ENCODE assay signal across 1 cellular context in the genomic region with DNA sequence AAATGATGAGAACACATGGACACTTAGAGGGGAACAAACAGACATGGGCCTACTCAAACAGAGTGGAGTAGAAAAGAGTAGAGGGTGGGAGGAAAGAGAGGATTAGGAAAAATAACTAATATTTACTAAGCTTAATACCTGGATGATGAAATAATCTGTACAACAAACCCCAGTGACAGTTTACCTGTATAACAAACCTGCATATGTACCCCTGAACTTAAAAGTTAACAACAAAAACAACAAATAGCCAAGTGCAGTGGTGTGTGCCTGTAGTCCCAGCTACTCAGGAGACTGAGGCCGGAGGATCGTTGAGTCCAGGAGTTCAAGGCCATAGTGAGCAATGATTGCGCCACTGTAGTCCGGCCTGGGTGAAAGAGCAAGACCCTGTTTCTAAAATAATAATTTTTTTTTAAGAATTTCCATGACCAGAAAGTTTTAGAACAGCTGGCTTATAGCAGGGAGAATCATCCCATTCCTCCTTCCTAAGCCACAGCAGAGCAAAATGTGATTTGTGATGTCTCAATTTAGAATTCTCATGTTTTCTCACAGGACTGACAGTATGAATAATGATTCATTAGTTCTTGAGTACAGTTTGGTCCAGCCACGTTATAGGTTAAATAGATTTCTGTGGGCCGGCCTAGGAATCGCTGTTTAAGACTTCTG.
TF ChIP-seq lines count a peak whose summit lies in the region.

No MANE protein-coding gene starts in this region.

TF ChIP-seq in HepG2, 621 proteins besides CTCF, POLR2A, EP300 and RAD21 (continued from another document and continues in another):
- TF ChIP-seq, protein P1, sequence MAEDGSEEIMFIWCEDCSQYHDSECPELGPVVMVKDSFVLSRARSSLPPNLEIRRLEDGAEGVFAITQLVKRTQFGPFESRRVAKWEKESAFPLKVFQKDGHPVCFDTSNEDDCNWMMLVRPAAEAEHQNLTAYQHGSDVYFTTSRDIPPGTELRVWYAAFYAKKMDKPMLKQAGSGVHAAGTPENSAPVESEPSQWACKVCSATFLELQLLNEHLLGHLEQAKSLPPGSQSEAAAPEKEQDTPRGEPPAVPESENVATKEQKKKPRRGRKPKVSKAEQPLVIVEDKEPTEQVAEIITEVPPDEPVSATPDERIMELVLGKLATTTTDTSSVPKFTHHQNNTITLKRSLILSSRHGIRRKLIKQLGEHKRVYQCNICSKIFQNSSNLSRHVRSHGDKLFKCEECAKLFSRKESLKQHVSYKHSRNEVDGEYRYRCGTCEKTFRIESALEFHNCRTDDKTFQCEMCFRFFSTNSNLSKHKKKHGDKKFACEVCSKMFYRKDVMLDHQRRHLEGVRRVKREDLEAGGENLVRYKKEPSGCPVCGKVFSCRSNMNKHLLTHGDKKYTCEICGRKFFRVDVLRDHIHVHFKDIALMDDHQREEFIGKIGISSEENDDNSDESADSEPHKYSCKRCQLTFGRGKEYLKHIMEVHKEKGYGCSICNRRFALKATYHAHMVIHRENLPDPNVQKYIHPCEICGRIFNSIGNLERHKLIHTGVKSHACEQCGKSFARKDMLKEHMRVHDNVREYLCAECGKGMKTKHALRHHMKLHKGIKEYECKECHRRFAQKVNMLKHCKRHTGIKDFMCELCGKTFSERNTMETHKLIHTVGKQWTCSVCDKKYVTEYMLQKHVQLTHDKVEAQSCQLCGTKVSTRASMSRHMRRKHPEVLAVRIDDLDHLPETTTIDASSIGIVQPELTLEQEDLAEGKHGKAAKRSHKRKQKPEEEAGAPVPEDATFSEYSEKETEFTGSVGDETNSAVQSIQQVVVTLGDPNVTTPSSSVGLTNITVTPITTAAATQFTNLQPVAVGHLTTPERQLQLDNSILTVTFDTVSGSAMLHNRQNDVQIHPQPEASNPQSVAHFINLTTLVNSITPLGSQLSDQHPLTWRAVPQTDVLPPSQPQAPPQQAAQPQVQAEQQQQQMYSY (CRISPR knock-in tag; IDR thresholded peaks at IDR 0.05), result no peak
- TF ChIP-seq, protein P2, sequence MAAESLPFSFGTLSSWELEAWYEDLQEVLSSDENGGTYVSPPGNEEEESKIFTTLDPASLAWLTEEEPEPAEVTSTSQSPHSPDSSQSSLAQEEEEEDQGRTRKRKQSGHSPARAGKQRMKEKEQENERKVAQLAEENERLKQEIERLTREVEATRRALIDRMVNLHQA (CRISPR knock-in tag; IDR thresholded peaks at IDR 0.05), result no peak
- TF ChIP-seq PCBP2 (optimal IDR thresholded peaks at IDR 0.05; ENCODE audit: low read depth, low read length, poor library complexity, severe bottlenecking) (no peak), ZNF33B (CRISPR knock-in tag; IDR thresholded peaks at IDR 0.05) (no peak), ZNF775 (CRISPR knock-in tag; IDR thresholded peaks at IDR 0.05; ENCODE audit: borderline replicate concordance) (no peak), ZNF547 (CRISPR knock-in tag; IDR thresholded peaks at IDR 0.05) (no peak), ZSCAN31 (CRISPR knock-in tag; IDR thresholded peaks at IDR 0.05; ENCODE audit: low read depth) (no peak; the same call in 1 of the 2 replicates), ZNF260 (CRISPR knock-in tag; IDR thresholded peaks at IDR 0.05; ENCODE audit: borderline replicate concordance, low read depth) (no peak), ZBTB7A (CRISPR knock-in tag; IDR thresholded peaks at IDR 0.05) (peak; percentile 35; the same call in 1 of the 2 replicates), RXRB (CRISPR knock-in tag; IDR thresholded peaks at IDR 0.05; ENCODE audit: borderline replicate concordance) (peak; percentile 90), ZNF333 (CRISPR knock-in tag; IDR thresholded peaks at IDR 0.05; ENCODE audit: borderline replicate concordance) (no peak), ZNF660 (CRISPR knock-in tag; IDR thresholded peaks at IDR 0.05; ENCODE audit: borderline replicate concordance, low read depth) (no peak), ZMYM2 (CRISPR knock-in tag; IDR thresholded peaks at IDR 0.05) (peak; percentile 65), ATAD3A (CRISPR knock-in tag; IDR thresholded peaks at IDR 0.05) (no peak), SSRP1 (CRISPR knock-in tag; IDR thresholded peaks at IDR 0.05) (no peak), TSC22D2 (CRISPR knock-in tag; IDR thresholded peaks at IDR 0.05; ENCODE audit: borderline replicate concordance) (no peak), GATAD1 (CRISPR knock-in tag; IDR thresholded peaks at IDR 0.05) (peak; percentile 34; the same call in 1 of the 2 replicates), ZNF343 (CRISPR knock-in tag; IDR thresholded peaks at IDR 0.05) (no peak), SRY (CRISPR knock-in tag; IDR thresholded peaks at IDR 0.05) (no peak), FOXC1 (CRISPR knock-in tag; IDR thresholded peaks at IDR 0.05; ENCODE audit: borderline replicate concordance) (no peak), HNRNPK (IDR thresholded peaks at IDR 0.05; ENCODE audit: low read depth, low read length, poor library complexity, severe bottlenecking) (no peak), MZF1 (CRISPR knock-in tag; IDR thresholded peaks at IDR 0.05; ENCODE audit: borderline replicate concordance) (no peak), NAIF1 (CRISPR knock-in tag; IDR thresholded peaks at IDR 0.05; ENCODE audit: borderline replicate concordance) (no peak; the same call in 1 of the 2 replicates), ZNF253 (CRISPR knock-in tag; IDR thresholded peaks at IDR 0.05; ENCODE audit: borderline replicate concordance) (no peak), SIX1 (CRISPR knock-in tag; IDR thresholded peaks at IDR 0.05; ENCODE audit: borderline replicate concordance) (no peak; the same call in 1 of the 2 replicates), TBX2 (CRISPR knock-in tag; IDR thresholded peaks at IDR 0.05; ENCODE audit: borderline replicate concordance) (no peak), TCF12 (IDR thresholded peaks at IDR 0.05) (no peak), TCF12 (CRISPR knock-in tag; IDR thresholded peaks at IDR 0.05) (no peak), KDM2A (CRISPR knock-in tag; IDR thresholded peaks at IDR 0.05; ENCODE audit: borderline replicate concordance, low read depth) (peak; percentile 46; the same call in 1 of the 2 replicates), ZNF451 (CRISPR knock-in tag; IDR thresholded peaks at IDR 0.05) (no peak), KMT2A (CRISPR knock-in tag; IDR thresholded peaks at IDR 0.05) (no peak)
- TF ChIP-seq, protein P3, sequence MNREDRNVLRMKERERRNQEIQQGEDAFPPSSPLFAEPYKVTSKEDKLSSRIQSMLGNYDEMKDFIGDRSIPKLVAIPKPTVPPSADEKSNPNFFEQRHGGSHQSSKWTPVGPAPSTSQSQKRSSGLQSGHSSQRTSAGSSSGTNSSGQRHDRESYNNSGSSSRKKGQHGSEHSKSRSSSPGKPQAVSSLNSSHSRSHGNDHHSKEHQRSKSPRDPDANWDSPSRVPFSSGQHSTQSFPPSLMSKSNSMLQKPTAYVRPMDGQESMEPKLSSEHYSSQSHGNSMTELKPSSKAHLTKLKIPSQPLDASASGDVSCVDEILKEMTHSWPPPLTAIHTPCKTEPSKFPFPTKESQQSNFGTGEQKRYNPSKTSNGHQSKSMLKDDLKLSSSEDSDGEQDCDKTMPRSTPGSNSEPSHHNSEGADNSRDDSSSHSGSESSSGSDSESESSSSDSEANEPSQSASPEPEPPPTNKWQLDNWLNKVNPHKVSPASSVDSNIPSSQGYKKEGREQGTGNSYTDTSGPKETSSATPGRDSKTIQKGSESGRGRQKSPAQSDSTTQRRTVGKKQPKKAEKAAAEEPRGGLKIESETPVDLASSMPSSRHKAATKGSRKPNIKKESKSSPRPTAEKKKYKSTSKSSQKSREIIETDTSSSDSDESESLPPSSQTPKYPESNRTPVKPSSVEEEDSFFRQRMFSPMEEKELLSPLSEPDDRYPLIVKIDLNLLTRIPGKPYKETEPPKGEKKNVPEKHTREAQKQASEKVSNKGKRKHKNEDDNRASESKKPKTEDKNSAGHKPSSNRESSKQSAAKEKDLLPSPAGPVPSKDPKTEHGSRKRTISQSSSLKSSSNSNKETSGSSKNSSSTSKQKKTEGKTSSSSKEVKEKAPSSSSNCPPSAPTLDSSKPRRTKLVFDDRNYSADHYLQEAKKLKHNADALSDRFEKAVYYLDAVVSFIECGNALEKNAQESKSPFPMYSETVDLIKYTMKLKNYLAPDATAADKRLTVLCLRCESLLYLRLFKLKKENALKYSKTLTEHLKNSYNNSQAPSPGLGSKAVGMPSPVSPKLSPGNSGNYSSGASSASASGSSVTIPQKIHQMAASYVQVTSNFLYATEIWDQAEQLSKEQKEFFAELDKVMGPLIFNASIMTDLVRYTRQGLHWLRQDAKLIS (CRISPR knock-in tag; IDR thresholded peaks at IDR 0.05), result no peak
- TF ChIP-seq, protein P4, sequence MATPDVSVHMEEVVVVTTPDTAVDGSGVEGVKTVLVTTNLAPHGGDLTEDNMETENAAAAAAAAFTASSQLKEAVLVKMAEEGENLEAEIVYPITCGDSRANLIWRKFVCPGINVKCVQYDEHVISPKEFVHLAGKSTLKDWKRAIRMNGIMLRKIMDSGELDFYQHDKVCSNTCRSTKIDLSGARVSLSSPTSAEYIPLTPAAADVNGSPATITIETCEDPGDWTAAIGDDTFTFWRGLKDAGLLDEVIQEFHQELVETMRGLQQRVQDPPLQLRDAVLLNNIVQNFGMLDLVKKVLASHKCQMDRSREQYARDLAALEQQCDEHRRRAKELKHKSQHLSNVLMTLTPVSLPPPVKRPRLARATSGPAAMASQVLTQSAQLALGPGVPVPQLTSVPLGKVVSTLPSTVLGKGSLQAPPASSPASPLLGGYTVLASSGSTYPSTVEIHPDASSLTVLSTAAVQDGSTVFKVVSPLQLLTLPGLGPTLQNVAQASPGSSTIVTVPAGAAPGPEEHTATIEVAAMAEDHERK (CRISPR knock-in tag; IDR thresholded peaks at IDR 0.05; ENCODE audit: low read depth), result no peak
- TF ChIP-seq, protein P5, sequence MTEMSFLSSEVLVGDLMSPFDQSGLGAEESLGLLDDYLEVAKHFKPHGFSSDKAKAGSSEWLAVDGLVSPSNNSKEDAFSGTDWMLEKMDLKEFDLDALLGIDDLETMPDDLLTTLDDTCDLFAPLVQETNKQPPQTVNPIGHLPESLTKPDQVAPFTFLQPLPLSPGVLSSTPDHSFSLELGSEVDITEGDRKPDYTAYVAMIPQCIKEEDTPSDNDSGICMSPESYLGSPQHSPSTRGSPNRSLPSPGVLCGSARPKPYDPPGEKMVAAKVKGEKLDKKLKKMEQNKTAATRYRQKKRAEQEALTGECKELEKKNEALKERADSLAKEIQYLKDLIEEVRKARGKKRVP (CRISPR knock-in tag; IDR thresholded peaks at IDR 0.05), result peak in 1 of 2 experiments; percentile 92; a peak in 2 of 4 replicates
- TF ChIP-seq, protein P6, sequence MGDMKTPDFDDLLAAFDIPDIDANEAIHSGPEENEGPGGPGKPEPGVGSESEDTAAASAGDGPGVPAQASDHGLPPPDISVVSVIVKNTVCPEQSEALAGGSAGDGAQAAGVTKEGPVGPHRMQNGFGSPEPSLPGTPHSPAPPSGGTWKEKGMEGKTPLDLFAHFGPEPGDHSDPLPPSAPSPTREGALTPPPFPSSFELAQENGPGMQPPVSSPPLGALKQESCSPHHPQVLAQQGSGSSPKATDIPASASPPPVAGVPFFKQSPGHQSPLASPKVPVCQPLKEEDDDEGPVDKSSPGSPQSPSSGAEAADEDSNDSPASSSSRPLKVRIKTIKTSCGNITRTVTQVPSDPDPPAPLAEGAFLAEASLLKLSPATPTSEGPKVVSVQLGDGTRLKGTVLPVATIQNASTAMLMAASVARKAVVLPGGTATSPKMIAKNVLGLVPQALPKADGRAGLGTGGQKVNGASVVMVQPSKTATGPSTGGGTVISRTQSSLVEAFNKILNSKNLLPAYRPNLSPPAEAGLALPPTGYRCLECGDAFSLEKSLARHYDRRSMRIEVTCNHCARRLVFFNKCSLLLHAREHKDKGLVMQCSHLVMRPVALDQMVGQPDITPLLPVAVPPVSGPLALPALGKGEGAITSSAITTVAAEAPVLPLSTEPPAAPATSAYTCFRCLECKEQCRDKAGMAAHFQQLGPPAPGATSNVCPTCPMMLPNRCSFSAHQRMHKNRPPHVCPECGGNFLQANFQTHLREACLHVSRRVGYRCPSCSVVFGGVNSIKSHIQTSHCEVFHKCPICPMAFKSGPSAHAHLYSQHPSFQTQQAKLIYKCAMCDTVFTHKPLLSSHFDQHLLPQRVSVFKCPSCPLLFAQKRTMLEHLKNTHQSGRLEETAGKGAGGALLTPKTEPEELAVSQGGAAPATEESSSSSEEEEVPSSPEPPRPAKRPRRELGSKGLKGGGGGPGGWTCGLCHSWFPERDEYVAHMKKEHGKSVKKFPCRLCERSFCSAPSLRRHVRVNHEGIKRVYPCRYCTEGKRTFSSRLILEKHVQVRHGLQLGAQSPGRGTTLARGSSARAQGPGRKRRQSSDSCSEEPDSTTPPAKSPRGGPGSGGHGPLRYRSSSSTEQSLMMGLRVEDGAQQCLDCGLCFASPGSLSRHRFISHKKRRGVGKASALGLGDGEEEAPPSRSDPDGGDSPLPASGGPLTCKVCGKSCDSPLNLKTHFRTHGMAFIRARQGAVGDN (CRISPR knock-in tag; IDR thresholded peaks at IDR 0.05), result no peak
- TF ChIP-seq, protein P7, sequence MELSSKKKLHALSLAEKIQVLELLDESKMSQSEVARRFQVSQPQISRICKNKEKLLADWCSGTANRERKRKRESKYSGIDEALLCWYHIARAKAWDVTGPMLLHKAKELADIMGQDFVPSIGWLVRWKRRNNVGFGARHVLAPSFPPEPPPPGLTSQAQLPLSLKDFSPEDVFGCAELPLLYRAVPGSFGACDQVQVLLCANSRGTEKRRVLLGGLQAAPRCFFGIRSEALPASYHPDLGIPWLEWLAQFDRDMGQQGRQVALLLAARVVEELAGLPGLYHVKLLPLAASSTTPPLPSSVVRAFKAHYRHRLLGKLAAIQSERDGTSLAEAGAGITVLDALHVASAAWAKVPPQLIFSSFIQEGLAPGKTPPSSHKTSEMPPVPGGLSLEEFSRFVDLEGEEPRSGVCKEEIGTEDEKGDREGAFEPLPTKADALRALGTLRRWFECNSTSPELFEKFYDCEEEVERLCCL (CRISPR knock-in tag; IDR thresholded peaks at IDR 0.05; ENCODE audit: borderline replicate concordance), result no peak
- TF ChIP-seq, protein P8, sequence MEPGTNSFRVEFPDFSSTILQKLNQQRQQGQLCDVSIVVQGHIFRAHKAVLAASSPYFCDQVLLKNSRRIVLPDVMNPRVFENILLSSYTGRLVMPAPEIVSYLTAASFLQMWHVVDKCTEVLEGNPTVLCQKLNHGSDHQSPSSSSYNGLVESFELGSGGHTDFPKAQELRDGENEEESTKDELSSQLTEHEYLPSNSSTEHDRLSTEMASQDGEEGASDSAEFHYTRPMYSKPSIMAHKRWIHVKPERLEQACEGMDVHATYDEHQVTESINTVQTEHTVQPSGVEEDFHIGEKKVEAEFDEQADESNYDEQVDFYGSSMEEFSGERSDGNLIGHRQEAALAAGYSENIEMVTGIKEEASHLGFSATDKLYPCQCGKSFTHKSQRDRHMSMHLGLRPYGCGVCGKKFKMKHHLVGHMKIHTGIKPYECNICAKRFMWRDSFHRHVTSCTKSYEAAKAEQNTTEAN (CRISPR knock-in tag; conservative IDR thresholded peaks at IDR 0.05), result no peak
